Comparison of ENCODE assay signal across 10 cellular contexts in the genomic region with DNA sequence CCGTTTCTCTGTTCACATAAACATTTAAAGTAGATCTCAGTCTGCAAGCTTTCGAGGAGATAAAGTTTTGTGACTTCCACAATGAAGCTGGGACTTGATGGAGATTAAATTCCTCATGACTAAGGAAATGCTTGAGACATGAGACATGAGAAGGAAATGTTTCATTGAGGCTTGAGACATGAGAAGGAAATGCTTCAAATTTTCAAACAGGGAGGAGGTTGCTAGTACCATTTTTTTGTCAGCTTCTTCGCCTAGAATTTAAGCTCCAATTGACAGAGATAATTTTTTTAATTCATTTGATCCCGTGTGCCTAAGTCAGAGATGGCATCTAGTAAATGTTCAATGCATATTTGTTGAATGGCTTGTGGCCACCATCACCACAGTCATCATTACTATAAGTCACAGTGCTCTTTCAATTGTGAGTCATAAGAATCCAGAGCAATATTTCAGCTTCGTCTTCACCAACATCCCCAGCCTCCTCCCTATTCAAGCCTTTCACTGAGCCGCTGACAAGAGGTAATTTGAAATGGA. TPM values are rescaled to one million over a fixed set of nuclear protein-coding genes. Genes with fewer than 3 reads are reported as not detected.
DNase-seq lines count a peak whose midpoint lies in the region; ATAC-seq and TF ChIP-seq lines count a peak whose summit lies in the region.
"Had no signal": no experiment of that assay in that cellular context is flagged by ENCODE, and none has a peak within 500 bp of the region (broad histone marks: within the 10 kb centered on the region; RNA-seq: fewer than 3 reads in every experiment).

No MANE protein-coding gene starts in this region.

- no peaks in the 10 kb centered on the region for H3K9me3 ChIP-seq in MM.1S (replicated peaks; ENCODE audit: insufficient read depth, low read length)
- no peaks in the 10 kb centered on the region for H3K9me3 ChIP-seq in gastrocnemius medialis

- no peaks in the 10 kb centered on the region for H3K9me2 ChIP-seq in MM.1S (replicated peaks; ENCODE audit: insufficient read depth, low read length)

- no peak overlapping the region for H2AFZ ChIP-seq in MM.1S (ENCODE audit: low read length)

- peak overlapping the region; percentile 68 for H3K4me3 Mint-ChIP-seq in Calu3 (ENCODE audit: low read depth, unreplicated experiment)
- H3K4me3 Mint-ChIP-seq: activated CD4-positive, alpha-beta T cell treated with anti-CD3 and anti-CD28 coated beads, Interleukin-2, amount 10 ng/mL, durations not matched to agents 24 days and 14 days had no signal

- intact Hi-C loops in Calu3 (cut with micrococcal nuclease; ENCODE audit: unreplicated experiment): no loop called here
- intact Hi-C loops in gastrocnemius medialis (cut with DNase I; ENCODE audit: low total_unique reads): no loop called here

- no peaks in the 10 kb centered on the region for H4K20me1 ChIP-seq in MM.1S (ENCODE audit: insufficient read depth, low read length)

- peaks cover 17% of the 10 kb centered on the region for H3K36me3 Mint-ChIP-seq in Calu3 (ENCODE audit: insufficient read depth, unreplicated experiment)

- in situ Hi-C loops in gastrocnemius medialis (cut with MboI; ENCODE audit: low sequenced_read_pairs in 4 of 4) (no loop called here), G401 (cut with HindIII; ENCODE audit: low sequenced_read_pairs) (no loop called here)

- H3K36me3 ChIP-seq in MM.1S (replicated peaks; ENCODE audit: insufficient read depth, low read length) (no peaks in the 10 kb centered on the region), gastrocnemius medialis (no peaks in the 10 kb centered on the region)

- H3K4me3 ChIP-seq in MM.1S (ENCODE audit: low read length): no peak overlapping the region
- no peak overlapping the region for H3K4me3 ChIP-seq in gastrocnemius medialis

- H3K4me1 ChIP-seq in MM.1S (ENCODE audit: low read length) (no peaks in the 10 kb centered on the region), gastrocnemius medialis (peaks cover 6 to 10% of the 10 kb centered on the region in 2 donors)

- TF ChIP-seq POLR2A in gastrocnemius medialis (IDR thresholded peaks at IDR 0.05): no peak

- TF ChIP-seq CTCF in Calu3 (IDR thresholded peaks at IDR 0.05; ENCODE audit: unreplicated experiment) (no peak), MM.1S (IDR thresholded peaks at IDR 0.05; ENCODE audit: low read length) (no peak), gastrocnemius medialis (IDR thresholded peaks at IDR 0.05 in 4 of 5, conservative IDR thresholded peaks at IDR 0.05 in 1 of 5) (no peak)

- CTCF ChIA-PET in Calu3 (lab: Charles Lee): interaction anchor here (0.7 kb wide), 2 partner anchors 20 to 1615 kb away, joined by 3 to 5 read pairs; no protein-coding TSS in a partner anchor

- no peak overlapping the region for H3K27ac ChIP-seq in MM.1S (ENCODE audit: low read length)
- H3K27ac ChIP-seq in gastrocnemius medialis: no peak overlapping the region

- peaks cover 64% of the 10 kb centered on the region for H3K27me3 Mint-ChIP-seq in Calu3 (ENCODE audit: unreplicated experiment)

- H3K79me2 ChIP-seq in MM.1S (ENCODE audit: low read length): no peaks in the 10 kb centered on the region

- no TSS peak for BruUV-seq in Calu3 (replicated peaks; lab: Mats Ljungman, UMichigan)

- H3K27me3 ChIP-seq in MM.1S (replicated peaks; ENCODE audit: insufficient read depth, low read length): peaks cover 21% of the 10 kb centered on the region
- peaks cover 34 to 55% (median 38%) of the 10 kb centered on the region in 3 donors for H3K27me3 ChIP-seq in gastrocnemius medialis

- no peak for ATAC-seq in gastrocnemius medialis
- no peak for ATAC-seq in left lobe of liver

- no peaks in the 10 kb centered on the region for H3K9me3 Mint-ChIP-seq in Calu3 (ENCODE audit: low read depth, unreplicated experiment)

- DNase-seq in Calu3 (no peak), MM.1S (no peak), dermis blood vessel endothelial cell (peak; percentile 84), myocyte (ENCODE audit: low read depth) (peak; percentile 17), gastrocnemius medialis (no peak), G401 (ENCODE audit: low spot score) (no peak), UCSD-AML1 (lab: John Stamatoyannopoulos, UW; ENCODE audit: unreplicated experiment) (no peak), left lobe of liver (ENCODE audit: low spot score) (no peak)

- H3K27ac Mint-ChIP-seq in Calu3 (ENCODE audit: unreplicated experiment): peak overlapping the region; percentile 31
- H3K27ac Mint-ChIP-seq: activated CD4-positive, alpha-beta T cell treated with anti-CD3 and anti-CD28 coated beads, Interleukin-2, amount 10 ng/mL, durations not matched to agents 24 days and 14 days had no signal

- peaks cover 33% of the 10 kb centered on the region for H3K4me1 Mint-ChIP-seq in Calu3 (ENCODE audit: low read depth, unreplicated experiment)

- no peak overlapping the region for H3K9ac ChIP-seq in MM.1S (ENCODE audit: low read length)

- H3F3A ChIP-seq in MM.1S (ENCODE audit: insufficient read depth, low read length): no peaks in the 10 kb centered on the region

- H3K4me2 ChIP-seq in MM.1S (ENCODE audit: low read depth, low read length): peak overlapping the region; percentile 71; the same call in 1 of the 2 replicates

RNA-seq across cellular contexts. Expression of gene MARCHF4, which starts 0.5 kb away (rescaled TPM):
- total RNA-seq in Calu3 (2022) (0.37 and 0.54 TPM in 2 replicates), dermis blood vessel endothelial cell (1.5 TPM in 2 replicates), myocyte (0.19 and 0.21 TPM in 2 replicates), gastrocnemius medialis (not detected), left lobe of liver (not detected)
- polyA plus RNA-seq in myocyte (2012): 5.0 TPM
- 0.06 and 0.14 TPM in 2 replicates for total RNA-seq in G401 (2014; rRNA removed; shearing (Covaris generic))
- total RNA-seq: activated CD4-positive, alpha-beta T cell treated with anti-CD3 and anti-CD28 coated beads, Interleukin-2, amount 10 ng/mL, durations not matched to agents 24 days and 14 days; mononuclear cell had no signal

RNA-seq across cellular contexts. Expression of gene SMARCAL1, which starts 39.5 kb away (rescaled TPM):
- total RNA-seq in Calu3 (2022) (24.6 and 25.4 TPM in 2 replicates), dermis blood vessel endothelial cell (18.5 and 21.5 TPM in 2 replicates), myocyte (5.0 and 5.5 TPM in 2 replicates), gastrocnemius medialis (10 to 100 TPM in 1 of 4 donors, 1 to 10 TPM in 3; 5.8 to 20.7 (median 7.8) TPM), left lobe of liver (6.5 TPM)
- polyA plus RNA-seq in myocyte (2012): 20.9 TPM
- total RNA-seq in G401 (2014; rRNA removed; shearing (Covaris generic)): 12.6 and 55.3 TPM in 2 replicates

Comparison
In these comparisons a context has a peak if more than half of its experiments do, and no peak if none do; other contexts are left out.
1. DNase-seq: peak in dermis blood vessel endothelial cell (single experiment) and myocyte (single experiment); none in Calu3 (single experiment), MM.1S (single experiment), gastrocnemius medialis (0 of 2), G401 (single experiment), UCSD-AML1 (single experiment) and left lobe of liver (single experiment).